In the genomic region with DNA sequence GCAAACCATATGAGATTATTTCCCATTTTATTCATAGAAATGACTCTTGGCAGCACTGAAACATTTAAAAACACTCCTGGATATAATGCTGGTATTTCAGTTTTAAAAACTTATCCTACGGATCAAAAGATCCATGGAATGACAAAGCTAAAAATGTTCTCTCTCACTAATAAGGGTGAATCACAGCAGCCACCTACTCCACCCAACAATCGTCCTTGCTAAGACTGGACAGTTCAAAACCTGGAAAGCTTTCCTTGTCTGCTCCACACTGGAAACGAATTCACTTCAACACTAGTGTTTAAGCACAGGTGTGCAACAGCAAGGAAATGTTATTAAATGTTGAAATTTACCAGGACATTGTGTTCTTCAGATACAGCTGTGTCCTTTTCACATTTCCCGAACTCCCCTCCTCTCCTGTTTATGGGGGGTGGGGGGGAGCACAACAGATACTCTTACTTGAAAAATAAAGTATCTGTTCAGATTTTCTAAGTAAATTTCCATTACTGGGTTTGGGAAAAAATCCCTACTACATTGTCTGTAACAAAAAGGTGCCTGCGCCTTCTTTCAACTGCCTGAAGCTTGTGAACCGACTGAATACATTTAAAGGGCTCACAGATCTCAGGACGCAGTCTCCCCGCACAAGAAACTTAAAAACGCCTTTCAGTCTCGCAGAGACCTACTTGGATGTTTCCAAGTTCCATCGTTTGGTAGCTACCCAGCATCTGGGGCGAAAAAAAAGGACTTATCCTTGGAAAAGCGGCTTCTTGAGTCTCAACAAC, we compare ENCODE assay signal across 8 cellular contexts. TPM values are rescaled to one million over a fixed set of nuclear protein-coding genes. Genes with fewer than 3 reads are reported as not detected.
DNase-seq lines count a peak whose midpoint lies in the region; ATAC-seq lines count a peak whose summit lies in the region.

No MANE protein-coding gene starts in this region.

- no peak for ATAC-seq in stimulated activated naive CD8-positive, alpha-beta T cell treated with anti-CD3 and anti-CD28 coated beads, Interleukin-15, amount 100 ng/mL, for 72 hours
- ATAC-seq in GM21360 (IDR thresholded peaks at IDR 0.05; ENCODE audit: unreplicated experiment), result no peak

- H3K9me3 Mint-ChIP-seq in immature natural killer cell, result no peaks in the 10 kb centered on the region
- peaks cover 0 to 7% of the 10 kb centered on the region in 2 donors for H3K9me3 Mint-ChIP-seq in stimulated activated naive CD8-positive, alpha-beta T cell treated with anti-CD3 and anti-CD28 coated beads, Interleukin-15, amount 100 ng/mL, for 72 hours

- WGBS in adipose tissue, 3 donors, result 4 to 11% (median 10%) methylated on average over 13 of the region's 13 CpGs

- H3K36me3 Mint-ChIP-seq in immature natural killer cell, result peaks cover 16 to 27% (median 24%) of the 10 kb centered on the region in 3 donors

- H3K27ac Mint-ChIP-seq in immature natural killer cell, result peak overlapping the region; percentile 95 to 96 (median 96)
- H3K27ac Mint-ChIP-seq in stimulated activated naive CD8-positive, alpha-beta T cell treated with anti-CD3 and anti-CD28 coated beads, Interleukin-15, amount 100 ng/mL, for 72 hours, result peak overlapping the region; percentile 92 to 99

- H3K27ac ChIP-seq in adipose tissue (ENCODE audit: low read depth, low read length), result peak overlapping the region; percentile 84

- DNase-seq in AG08396 (ENCODE audit: low spot score) (peak; percentile 41), HK-2 (ENCODE audit: unreplicated experiment) (peak; percentile 16), immature natural killer cell (no peak), NAMALWA (ENCODE audit: low spot score) (no peak), SHP77 (lab: John Stamatoyannopoulos, UW) (no peak)
- DNase-seq in stimulated activated naive CD8-positive, alpha-beta T cell treated with anti-CD3 and anti-CD28 coated beads, Interleukin-15, amount 100 ng/mL, for 72 hours, result peak in 1 of 2 donors; percentile 5

- H3K4me1 Mint-ChIP-seq in immature natural killer cell, result peaks cover 67 to 71% of the 10 kb centered on the region in 2 donors
- peaks cover 61% of the 10 kb centered on the region for H3K4me1 Mint-ChIP-seq in stimulated activated naive CD8-positive, alpha-beta T cell treated with anti-CD3 and anti-CD28 coated beads, Interleukin-15, amount 100 ng/mL, for 72 hours

- peak overlapping the region; percentile 93 to 96 (median 94) for H3K4me3 Mint-ChIP-seq in immature natural killer cell
- peak overlapping the region; percentile 91 to 94 for H3K4me3 Mint-ChIP-seq in stimulated activated naive CD8-positive, alpha-beta T cell treated with anti-CD3 and anti-CD28 coated beads, Interleukin-15, amount 100 ng/mL, for 72 hours

- H3K27me3 Mint-ChIP-seq in immature natural killer cell (ENCODE audit: low read depth in 3 of 3), result peaks cover 15 to 21% (median 17%) of the 10 kb centered on the region in 3 donors
- H3K27me3 Mint-ChIP-seq in stimulated activated naive CD8-positive, alpha-beta T cell treated with anti-CD3 and anti-CD28 coated beads, Interleukin-15, amount 100 ng/mL, for 72 hours, result peaks cover 10% of the 10 kb centered on the region

RNA-seq across cellular contexts. Expression of a gene that starts 1.4 kb away (rescaled TPM):
- polyA plus RNA-seq in adipose tissue (100 to 1,000 TPM; 134 to 234 (median 139) TPM), immature natural killer cell (100 to 1,000 TPM; 406 to 761 (median 479) TPM)

Comparison
In these comparisons a context has a peak if more than half of its experiments do, and no peak if none do; other contexts are left out.
1. DNase-seq: peak in AG08396 (single experiment) and HK-2 (single experiment); none in immature natural killer cell (0 of 3), NAMALWA (single experiment) and SHP77 (0 of 2).